In the genomic region with DNA sequence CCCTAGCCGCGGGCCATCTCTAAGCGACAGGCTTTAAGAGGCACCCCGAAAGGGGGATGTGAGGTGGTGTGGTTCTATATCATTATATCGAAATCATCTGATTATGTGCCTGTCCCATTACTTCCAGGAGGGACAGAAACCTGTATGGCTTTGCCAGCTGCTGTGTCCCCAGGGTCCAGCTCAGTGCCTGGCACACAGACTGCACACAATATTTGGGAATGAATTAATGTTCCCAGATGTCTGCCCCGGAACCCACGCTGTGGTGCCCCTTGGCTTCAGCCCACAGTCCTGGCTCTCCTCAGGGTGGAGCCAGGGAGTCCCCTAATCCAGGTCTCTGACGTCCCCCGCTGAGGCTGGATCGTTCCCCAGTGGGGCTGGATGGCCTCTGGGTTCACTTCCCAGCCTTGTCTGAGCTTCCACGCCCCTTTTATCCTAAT, we compare ENCODE assay signal across 10 cellular contexts. TPM values are rescaled to one million over a fixed set of nuclear protein-coding genes. Genes with fewer than 3 reads are reported as not detected.
A peak's percentile ranks its signal among the peaks of the same experiment; 100 is the strongest.
DNase-seq lines count a peak whose midpoint lies in the region; ATAC-seq, FAIRE-seq and TF ChIP-seq lines count a peak whose summit lies in the region.
"Had no signal": no experiment of that assay in that cellular context is flagged by ENCODE, and none has a peak within 500 bp of the region (broad histone marks: within the 10 kb centered on the region; RNA-seq: fewer than 3 reads in every experiment).

No MANE protein-coding gene starts in this region.

- H3K9me3 Mint-ChIP-seq in neural crest cell, result no peaks in the 10 kb centered on the region
- H3K9me3 Mint-ChIP-seq: activated B cell treated with CpG ODN at 0.5 μM for 24 hours had no signal

- H3K27ac ChIP-seq in C4-2B, result peak overlapping the region; percentile 65; the same call in 1 of the 2 replicates
- no peak overlapping the region for H3K27ac ChIP-seq in MM.1S (ENCODE audit: low read length)

- H3K27ac Mint-ChIP-seq in neural crest cell (ENCODE audit: unreplicated experiment), result no peak overlapping the region
- H3K27ac Mint-ChIP-seq: activated B cell treated with CpG ODN at 0.5 μM for 24 hours had no signal

- peaks cover 24% of the 10 kb centered on the region for H3K4me1 Mint-ChIP-seq in neural crest cell

- H3K4me2 ChIP-seq in MM.1S (ENCODE audit: low read depth, low read length), result peak overlapping the region; percentile 60

- TF ChIP-seq POLR2A in GM18505 (IDR thresholded peaks at IDR 0.05; ENCODE audit: borderline replicate concordance, extremely low read depth, insufficient read depth, insufficient read length), result no peak

- peak overlapping the region; percentile 45 for H3K4me3 Mint-ChIP-seq in neural crest cell
- H3K4me3 Mint-ChIP-seq: activated B cell treated with CpG ODN at 0.5 μM for 24 hours had no signal

- H3F3A ChIP-seq in MM.1S (ENCODE audit: insufficient read depth, low read length), result no peaks in the 10 kb centered on the region

- H3K36me3 Mint-ChIP-seq in neural crest cell (ENCODE audit: low read depth), result no peaks in the 10 kb centered on the region

- H3K9ac ChIP-seq in MM.1S (ENCODE audit: low read length), result peak overlapping the region; percentile 8; the same call in 1 of the 2 replicates

- H3K27me3 ChIP-seq in MM.1S (replicated peaks; ENCODE audit: insufficient read depth, low read length), result no peaks in the 10 kb centered on the region; the same call in 1 of the 2 replicates

- no peaks in the 10 kb centered on the region for H3K9me2 ChIP-seq in MM.1S (replicated peaks; ENCODE audit: insufficient read depth, low read length)

- ATAC-seq in GM18505 (IDR thresholded peaks at IDR 0.05; ENCODE audit: unreplicated experiment), result no peak

- peak overlapping the region; percentile 35; the same call in 1 of the 2 replicates for H2AFZ ChIP-seq in MM.1S (ENCODE audit: low read length)

- DNase-seq in MM.1S, result no peak
- DNase-seq in epithelial cell of proximal tubule (ENCODE audit: low read depth), result no peak
- DNase-seq in neural crest cell (ENCODE audit: low read depth, low spot score), result no peak
- no peak for DNase-seq in cerebellar cortex (ENCODE audit: low spot score)
- no peak for DNase-seq in GM19239 (ENCODE audit: insufficient read length, low spot score)
- DNase-seq in activated CD8-positive, alpha-beta memory T cell treated with anti-CD3 and anti-CD28 coated beads for 24 hours, result no peak

- H3K4me3 ChIP-seq in MM.1S (ENCODE audit: low read length) (peak overlapping the region; percentile 12), epithelial cell of proximal tubule (ENCODE audit: low read depth, low read length) (peak overlapping the region; percentile 40)

- TF ChIP-seq CTCF in C4-2B (conservative IDR thresholded peaks at IDR 0.05), result no peak
- TF ChIP-seq CTCF in MM.1S (IDR thresholded peaks at IDR 0.05; ENCODE audit: low read length), result no peak
- no peak for TF ChIP-seq CTCF in epithelial cell of proximal tubule (conservative IDR thresholded peaks at IDR 0.05; ENCODE audit: low read depth, low read length)
- no peak for TF ChIP-seq CTCF in neural crest cell (conservative IDR thresholded peaks at IDR 0.05)

- FAIRE-seq in GM19239 (lab: Jason Lieb, UNC), result no peak
- FAIRE-seq: islet of Langerhans had no signal

- peaks cover 7% of the 10 kb centered on the region for H3K4me1 ChIP-seq in MM.1S (ENCODE audit: low read length)

- H3K27me3 Mint-ChIP-seq in neural crest cell (ENCODE audit: low read depth), result peaks cover 24% of the 10 kb centered on the region

- H3K9me3 ChIP-seq in MM.1S (replicated peaks; ENCODE audit: insufficient read depth, low read length), result no peaks in the 10 kb centered on the region

- no peaks in the 10 kb centered on the region for H3K79me2 ChIP-seq in MM.1S (ENCODE audit: low read length)

- H3K36me3 ChIP-seq in MM.1S (replicated peaks; ENCODE audit: insufficient read depth, low read length), result no peaks in the 10 kb centered on the region

- H4K20me1 ChIP-seq in MM.1S (ENCODE audit: insufficient read depth, low read length), result no peaks in the 10 kb centered on the region

RNA-seq across cellular contexts. Expression of gene AHCY, which starts 8.9 kb away (rescaled TPM):
- total RNA-seq in epithelial cell of proximal tubule (194 and 319 TPM in 2 replicates), neural crest cell (358 TPM in 2 replicates)

RNA-seq across cellular contexts. Expression of gene ITCH, which starts 51.0 kb away (rescaled TPM):
- total RNA-seq in epithelial cell of proximal tubule (42.7 and 43.8 TPM in 2 replicates), neural crest cell (68.6 and 69.3 TPM in 2 replicates)
